ENCODE assay signal across 14 cellular contexts in genomic region chr10:79264942-79265341, GRCh38.
DNase-seq lines count a peak whose midpoint lies in the region; ATAC-seq and TF ChIP-seq lines count a peak whose summit lies in the region.
"Had no signal": no experiment of that assay in that cellular context is flagged by ENCODE, and none has a peak within 500 bp of the region (broad histone marks: within the 10 kb centered on the region; RNA-seq: fewer than 3 reads in every experiment).

No MANE protein-coding gene starts in this region.

- DNase-seq in ELR (ENCODE audit: low read depth) (peak; percentile 47), immature natural killer cell (no peak), DMS153 (lab: John Stamatoyannopoulos, UW) (no peak), NCI-H524 (lab: John Stamatoyannopoulos, UW) (no peak)
- no peak for DNase-seq in stimulated activated CD4-positive, alpha-beta T cell treated with anti-CD3 and anti-CD28 coated beads, Interleukin-15, amount 100 ng/mL, for 24 hours
- DNase-seq: CD8-positive, alpha-beta T cell; cortex of kidney; kidney glomerular epithelial cell; NCI-H1092; stimulated activated CD4-positive, alpha-beta T cell treated with anti-CD3 and anti-CD28 coated beads, Interleukin-12 subunit alpha, Interleukin-12 subunit beta, amount 100 ng/mL, for 4 hours; T-helper 9 cell had no signal

- peak overlapping the region; percentile 33 to 98 (median 76) for H3K27ac Mint-ChIP-seq in brain
- H3K27ac Mint-ChIP-seq in immature natural killer cell = peak overlapping the region; percentile 50 to 94 (median 75)

- peaks cover 100% of the 10 kb centered on the region for H3K4me1 Mint-ChIP-seq in brain
- H3K4me1 Mint-ChIP-seq in immature natural killer cell = peaks cover 82 to 92% of the 10 kb centered on the region in 2 donors

- no peak overlapping the region for H3K4me3 Mint-ChIP-seq in brain
- no peak overlapping the region for H3K4me3 Mint-ChIP-seq in immature natural killer cell
- H3K4me3 Mint-ChIP-seq: CD8-positive, alpha-beta T cell had no signal

- no peaks in the 10 kb centered on the region for H3K27me3 Mint-ChIP-seq in brain
- peaks cover 0 to 4% (median 0%) of the 10 kb centered on the region in 3 donors for H3K27me3 Mint-ChIP-seq in immature natural killer cell (ENCODE audit: low read depth in 3 of 3)

- H3K36me3 Mint-ChIP-seq in brain (peaks cover 7% of the 10 kb centered on the region), immature natural killer cell (peaks cover 0 to 6% (median 0%) of the 10 kb centered on the region in 3 donors)

- no peak overlapping the region for H3K4me3 ChIP-seq in skin epidermis

- no peak for TF ChIP-seq CTCF in brain (conservative IDR thresholded peaks at IDR 0.05)

- H3K9me3 Mint-ChIP-seq in brain (no peaks in the 10 kb centered on the region), immature natural killer cell (no peaks in the 10 kb centered on the region)
- H3K9me3 Mint-ChIP-seq: CD8-positive, alpha-beta T cell had no signal

- ATAC-seq in GM21529 (IDR thresholded peaks at IDR 0.05; ENCODE audit: unreplicated experiment) = no peak
- ATAC-seq: CD8-positive, alpha-beta T cell had no signal

- peak overlapping the region in 20 of 21 experiments; percentile 29 to 90 (median 80) for H3K27ac ChIP-seq in skin epidermis
